9 cellular contexts compared by ENCODE assay signal in the genomic region with DNA sequence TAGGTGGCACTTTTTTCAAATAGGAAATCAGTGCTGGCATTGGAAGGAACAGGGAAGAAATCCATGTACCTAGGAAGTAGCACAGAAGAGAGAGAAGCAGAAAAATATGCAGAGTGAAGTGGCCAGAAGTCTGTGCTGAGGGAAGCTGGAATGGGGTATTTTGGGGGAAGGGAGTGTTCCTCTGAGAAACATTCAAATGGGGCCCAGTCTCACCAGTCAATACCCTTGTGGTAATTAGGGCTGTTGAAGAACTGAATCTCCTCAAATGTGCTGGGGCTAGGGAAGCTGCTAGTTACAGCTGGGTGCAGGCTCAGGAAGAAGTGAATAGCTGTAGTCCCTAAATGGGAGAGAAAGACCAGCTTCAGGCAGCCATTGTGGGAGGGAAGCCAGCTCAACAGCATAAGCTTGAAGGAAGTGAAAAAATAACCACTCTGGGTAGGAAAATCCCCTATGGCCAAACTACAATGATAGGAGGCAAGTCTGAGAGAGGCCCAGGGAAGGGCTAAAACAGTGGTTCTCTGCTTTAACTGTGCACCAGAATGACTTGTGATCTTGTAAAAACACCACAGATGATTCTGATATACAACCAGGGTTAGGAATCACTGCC. TPM values are rescaled to one million over a fixed set of nuclear protein-coding genes. Genes with fewer than 3 reads are reported as not detected.
DNase-seq lines count a peak whose midpoint lies in the region; ATAC-seq, FAIRE-seq and TF ChIP-seq lines count a peak whose summit lies in the region.
"Had no signal": no experiment of that assay in that cellular context is flagged by ENCODE, and none has a peak within 500 bp of the region (broad histone marks: within the 10 kb centered on the region; RNA-seq: fewer than 3 reads in every experiment).

No MANE protein-coding gene starts in this region.

- no peak overlapping the region for H3K14ac ChIP-seq in neuronal stem cell (ENCODE audit: low read length)

- H2AFZ ChIP-seq in OCI-LY7 (ENCODE audit: low read length) (no peak overlapping the region), neuronal stem cell (ENCODE audit: low read length) (no peak overlapping the region)

- H3K27ac ChIP-seq in OCI-LY7 (ENCODE audit: low read depth, low read length, poor library complexity, severe bottlenecking) (peak overlapping the region; percentile 9), neuronal stem cell (replicated peaks; ENCODE audit: low read length) (no peak overlapping the region)

- no peak overlapping the region; the same call in 1 of the 2 replicates for H3K4me2 ChIP-seq in OCI-LY7 (ENCODE audit: low read length)
- no peak overlapping the region for H3K4me2 ChIP-seq in neuronal stem cell (ENCODE audit: insufficient read depth, low read length, poor library complexity, severe bottlenecking)

- H3K27ac Mint-ChIP-seq in nephron progenitor cell, result peak overlapping the region; percentile 56

- POLR2A ChIA-PET in OCI-LY7 (lab: Charles Lee), result interaction anchor here (1.6 kb wide), 1 partner anchor 20 kb away, joined by 4 read pairs; no protein-coding TSS in a partner anchor

- no peak overlapping the region for H2BK120ac ChIP-seq in neuronal stem cell (ENCODE audit: low read depth, low read length)

- H3K27me3 ChIP-seq in neuronal stem cell (ENCODE audit: control insufficient read depth in 3 of 3, insufficient read depth in 3 of 3, low read depth in 1 of 3, low read length in 3 of 3), result no peaks in the 10 kb centered on the region

- H3K4me3 Mint-ChIP-seq in nephron progenitor cell, result no peak overlapping the region

- H3K36me3 ChIP-seq in OCI-LY7 (ENCODE audit: insufficient read depth, low read length) (peaks cover 86% of the 10 kb centered on the region), neuronal stem cell (replicated peaks in 1 of 2; ENCODE audit: control insufficient read depth in 2 of 2, insufficient read depth in 2 of 2, low read length in 2 of 2) (peaks cover 56 to 94% of the 10 kb centered on the region in 2 donors)

- H4K8ac ChIP-seq in neuronal stem cell (ENCODE audit: low read depth, low read length), result no peak overlapping the region

- no peak overlapping the region for H2AK5ac ChIP-seq in neuronal stem cell (ENCODE audit: low read depth, low read length)

- peak; percentile 46 for DNase-seq in GM18507 (ENCODE audit: extremely low spot score, insufficient read length, low read depth)
- DNase-seq in OCI-LY7 (ENCODE audit: low spot score), result no peak
- no peak for DNase-seq in nephron progenitor cell
- DNase-seq in neuronal stem cell (ENCODE audit: low spot score), result no peak
- DNase-seq in dedifferentiated amniotic fluid mesenchymal stem cell (ENCODE audit: extremely low spot score), result no peak
- DNase-seq in left colon, result no peak

- H3K9me3 Mint-ChIP-seq in nephron progenitor cell, result no peaks in the 10 kb centered on the region

- H3K23ac ChIP-seq in neuronal stem cell (ENCODE audit: low read depth, low read length, poor library complexity), result no peak overlapping the region

- no peak overlapping the region for H3K9ac ChIP-seq in neuronal stem cell (ENCODE audit: low read depth, low read length, poor library complexity)

- H3K18ac ChIP-seq in neuronal stem cell (ENCODE audit: low read length), result no peak overlapping the region

- H3K4me3 ChIP-seq in OCI-LY7 (ENCODE audit: low read depth, low read length, poor library complexity, severe bottlenecking) (no peak overlapping the region), neuronal stem cell (ENCODE audit: low read length in 2 of 2) (no peak overlapping the region)
- H3K4me3 ChIP-seq: coronary artery had no signal

- H3K4me1 Mint-ChIP-seq in nephron progenitor cell, result peaks cover under 1% of the 10 kb centered on the region

- TF ChIP-seq CTCF in OCI-LY7 (conservative IDR thresholded peaks at IDR 0.05; ENCODE audit: low read length) (no peak), nephron progenitor cell (IDR thresholded peaks at IDR 0.05) (no peak)

- no TSS peak for BruUV-seq in OCI-LY7 (replicated peaks; lab: Mats Ljungman, UMichigan)

- no peaks in the 10 kb centered on the region for H3K9me2 ChIP-seq in OCI-LY7 (ENCODE audit: insufficient read depth, low read length)

- H3K36me3 Mint-ChIP-seq in nephron progenitor cell (ENCODE audit: low read depth), result peaks cover 49% of the 10 kb centered on the region

- H3K79me2 ChIP-seq in OCI-LY7 (ENCODE audit: insufficient read depth, low read depth, low read length), result no peaks in the 10 kb centered on the region

- no peak overlapping the region for H2BK15ac ChIP-seq in neuronal stem cell (ENCODE audit: low read length)

- H2BK5ac ChIP-seq in neuronal stem cell (ENCODE audit: low read length), result no peak overlapping the region

- no peaks in the 10 kb centered on the region for H3K79me1 ChIP-seq in neuronal stem cell (ENCODE audit: low read depth, low read length)

- H3K4ac ChIP-seq in neuronal stem cell (ENCODE audit: low read length), result no peak overlapping the region

- H4K20me1 ChIP-seq in OCI-LY7 (ENCODE audit: insufficient read depth, low read length), result no peaks in the 10 kb centered on the region

- H4K91ac ChIP-seq in neuronal stem cell (ENCODE audit: low read depth, low read length, poor library complexity), result no peak overlapping the region

- peak; percentile 89 for FAIRE-seq in GM18507 (lab: Jason Lieb, UNC)

- peak; percentile 82 for ATAC-seq in GM21529 (IDR thresholded peaks at IDR 0.05; ENCODE audit: unreplicated experiment)
- ATAC-seq in left colon, result no peak
- ATAC-seq: Panc1 had no signal

- peaks cover 8% of the 10 kb centered on the region for H3K4me1 ChIP-seq in OCI-LY7 (ENCODE audit: insufficient read depth, low read length, poor library complexity, severe bottlenecking)
- no peaks in the 10 kb centered on the region for H3K4me1 ChIP-seq in neuronal stem cell (ENCODE audit: control insufficient read depth in 2 of 2, insufficient read depth in 1 of 2, low read depth in 1 of 2, low read length in 2 of 2)

- CTCF ChIA-PET in OCI-LY7 (lab: Charles Lee; ENCODE audit: unreplicated experiment), result no interaction called here

- H3K27me3 Mint-ChIP-seq in nephron progenitor cell (ENCODE audit: low read depth, poor library complexity), result no peaks in the 10 kb centered on the region

- no peak overlapping the region for H2BK12ac ChIP-seq in neuronal stem cell (ENCODE audit: low read length)

- intact Hi-C loops in OCI-LY7 (cut with micrococcal nuclease; ENCODE audit: unreplicated experiment) (no loop called here), left colon (cut with DNase I, micrococcal nuclease) (no loop called here)

- H3K9me3 ChIP-seq in OCI-LY7 (ENCODE audit: low read length) (no peaks in the 10 kb centered on the region), neuronal stem cell (replicated peaks in 1 of 2; ENCODE audit: control insufficient read depth in 2 of 2, insufficient read depth in 1 of 2, low read depth in 1 of 2, low read length in 2 of 2) (no peaks in the 10 kb centered on the region)

RNA-seq across cellular contexts. Expression of a gene that starts 7.6 kb away (rescaled TPM):
- total RNA-seq in OCI-LY7 (2014; rRNA removed; shearing (Covaris generic)), result 27.7 and 45.2 TPM in 2 replicates
- total RNA-seq in OCI-LY7 (2022) (52.8 and 59.7 TPM in 2 replicates), left colon (10 to 100 TPM; 21.4 to 24.3 TPM)
- 14.3 TPM for polyA plus RNA-seq in neuronal stem cell (2013, experiment 1 of 2)
- 14.9 TPM for polyA plus RNA-seq in neuronal stem cell (2013, experiment 2 of 2)

RNA-seq across cellular contexts. Expression of a gene that starts 18.4 kb away (rescaled TPM):
- total RNA-seq in OCI-LY7 (2014; rRNA removed; shearing (Covaris generic)), result 22.0 and 22.6 TPM in 2 replicates
- total RNA-seq in OCI-LY7 (2022) (52.6 and 59.5 TPM in 2 replicates), left colon (10 to 100 TPM; 60.4 to 67.1 TPM)
- 39.1 TPM for polyA plus RNA-seq in neuronal stem cell (2013, experiment 1 of 2)
- polyA plus RNA-seq in neuronal stem cell (2013, experiment 2 of 2), result 45.8 TPM

RNA-seq across cellular contexts. Expression of a gene that starts 21.9 kb away (rescaled TPM):
- total RNA-seq in OCI-LY7 (2014; rRNA removed; shearing (Covaris generic)), result 55.6 and 64.8 TPM in 2 replicates
- 33.6 and 36.6 TPM in 2 replicates for total RNA-seq in OCI-LY7 (2022)
- 123 TPM for polyA plus RNA-seq in neuronal stem cell (2013, experiment 1 of 2)
- 123 TPM for polyA plus RNA-seq in neuronal stem cell (2013, experiment 2 of 2)
- total RNA-seq in left colon, result 10 to 100 TPM; 26.0 to 28.5 TPM

RNA-seq across cellular contexts. Expression of a gene that starts 59.6 kb away (rescaled TPM):
- 51.9 and 53.6 TPM in 2 replicates for total RNA-seq in OCI-LY7 (2014; rRNA removed; shearing (Covaris generic))
- total RNA-seq in OCI-LY7 (2022) (82.0 and 87.1 TPM in 2 replicates), left colon (10 to 100 TPM; 65.1 to 75.5 TPM)
- polyA plus RNA-seq in neuronal stem cell (2013, experiment 1 of 2), result 32.8 TPM
- 33.4 TPM for polyA plus RNA-seq in neuronal stem cell (2013, experiment 2 of 2)
